12 cellular contexts compared by ENCODE assay signal in genomic region chr6:44432227-44432626, GRCh38.
"Had no signal": no experiment of that assay in that cellular context is flagged by ENCODE, and none has a peak within 500 bp of the region (broad histone marks: within the 10 kb centered on the region; RNA-seq: fewer than 3 reads in every experiment).

No MANE protein-coding gene starts in this region.

- H3K27me3 Mint-ChIP-seq: activated CD4-positive, alpha-beta memory T cell treated with anti-CD3 and anti-CD28 coated beads for 36 hours; activated naive CD8-positive, alpha-beta T cell treated with anti-CD3 and anti-CD28 coated beads, Interleukin-2, amount 10 ng/mL, durations not matched to agents 7 days and 5 days had no signal

- H3K27me3 ChIP-seq: foreskin keratinocyte, thyroid gland had no signal

- H3K27ac Mint-ChIP-seq: activated CD4-positive, alpha-beta memory T cell treated with anti-CD3 and anti-CD28 coated beads for 36 hours; activated naive CD8-positive, alpha-beta T cell treated with anti-CD3 and anti-CD28 coated beads, Interleukin-2, amount 10 ng/mL, durations not matched to agents 7 days and 5 days; nephron progenitor cell had no signal

- H3K4me3 Mint-ChIP-seq: activated CD4-positive, alpha-beta memory T cell treated with anti-CD3 and anti-CD28 coated beads for 36 hours; activated naive CD8-positive, alpha-beta T cell treated with anti-CD3 and anti-CD28 coated beads, Interleukin-2, amount 10 ng/mL, durations not matched to agents 7 days and 5 days; activated T-cell treated with anti-CD3 and anti-CD28 coated beads, Interleukin-2, amount 50 U/mL, for 4 hours; nephron progenitor cell had no signal

- DNase-seq: activated CD4-positive, alpha-beta memory T cell treated with anti-CD3 and anti-CD28 coated beads for 36 hours; activated CD4-positive, alpha-beta T cell treated with anti-CD3 and anti-CD28 coated beads for 1 hour; activated gamma-delta T cell treated with Interleukin-2 at 50 U/mL for 16 hours; activated naive CD8-positive, alpha-beta T cell treated with anti-CD3 and anti-CD28 coated beads, Interleukin-2, amount 10 ng/mL, durations not matched to agents 7 days and 5 days; activated T-cell treated with anti-CD3 and anti-CD28 coated beads, Interleukin-2, amount 50 U/mL, for 4 hours; anterior cingulate cortex; foreskin keratinocyte; mammary epithelial cell; nephron progenitor cell; SW 1271; thyroid gland had no signal

- ATAC-seq: activated T-cell treated with anti-CD3 and anti-CD28 coated beads, Interleukin-2, amount 50 U/mL, for 4 hours; foreskin keratinocyte had no signal

- H3K9me3 ChIP-seq: thyroid gland had no signal

- H3K4me3 ChIP-seq: skin epidermis, thyroid gland had no signal

- H3K9me3 Mint-ChIP-seq: activated CD4-positive, alpha-beta memory T cell treated with anti-CD3 and anti-CD28 coated beads for 36 hours; activated naive CD8-positive, alpha-beta T cell treated with anti-CD3 and anti-CD28 coated beads, Interleukin-2, amount 10 ng/mL, durations not matched to agents 7 days and 5 days; activated T-cell treated with anti-CD3 and anti-CD28 coated beads, Interleukin-2, amount 50 U/mL, for 4 hours; nephron progenitor cell had no signal

- H3K27ac ChIP-seq: foreskin keratinocyte, thyroid gland had no signal

- H3K4me1 ChIP-seq: thyroid gland had no signal
